Comparison of ENCODE assay signal across 38 cellular contexts in the genomic region with DNA sequence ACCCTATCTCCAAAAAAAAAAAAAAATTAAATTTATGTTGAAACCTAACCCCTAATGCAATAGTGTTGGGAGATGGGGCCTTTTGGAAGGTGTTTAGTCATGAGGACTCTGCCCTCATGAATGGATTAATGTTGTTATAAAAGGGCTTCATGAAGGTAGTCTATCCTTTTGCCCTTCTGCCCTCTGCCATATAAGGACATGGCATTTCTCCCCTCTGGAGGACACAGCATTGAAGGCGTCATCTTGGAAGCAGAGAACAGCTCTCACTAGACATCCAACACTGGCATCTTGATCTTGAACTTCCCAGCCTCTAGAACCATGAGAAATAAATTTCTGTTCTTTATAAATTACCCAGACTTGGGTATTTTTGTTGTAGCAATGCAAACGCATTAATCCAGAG. TPM values are rescaled to one million over a fixed set of nuclear protein-coding genes. Genes with fewer than 3 reads are reported as not detected.
"Had no signal": no experiment of that assay in that cellular context is flagged by ENCODE, and none has a peak within 500 bp of the region (broad histone marks: within the 10 kb centered on the region; RNA-seq: fewer than 3 reads in every experiment).

No MANE protein-coding gene starts in this region.

- FAIRE-seq: astrocyte, bronchial epithelial cell, colon had no signal

- H3K27me3 ChIP-seq: adrenal gland, ascending aorta, body of pancreas, brain microvascular endothelial cell, breast epithelium, cardiac muscle cell had no signal

- ATAC-seq: activated naive CD4-positive, alpha-beta T cell treated with anti-CD3 and anti-CD28 coated beads, Interleukin-2, amount 50 U/mL, for 72 hours; activated naive CD8-positive, alpha-beta T cell treated with anti-CD3 and anti-CD28 coated beads, Interleukin-2, amount 50 U/mL, for 24 hours; activated T-cell treated with anti-CD3 and anti-CD28 coated beads, Interleukin-2, amount 50 U/mL, for 4 hours; activated T-cell treated with anti-CD3 and anti-CD28 coated beads, Interleukin-2, amount 50 U/mL, for 72 hours; activated T-helper 17 cell treated with anti-CD3 and anti-CD28 coated beads, Interleukin-2, amount 50 U/mL, for 72 hours; body of pancreas had no signal

- H3K4me1 ChIP-seq: ascending aorta, body of pancreas, breast epithelium had no signal

- H3K36me3 ChIP-seq: adrenal gland, ascending aorta, brain microvascular endothelial cell, breast epithelium, cardiac muscle cell had no signal

- H3K4me3 ChIP-seq: adrenal gland, ascending aorta, body of pancreas, breast epithelium, cardiac muscle cell had no signal

- H3K27ac ChIP-seq: adrenal gland, ascending aorta, body of pancreas, brain microvascular endothelial cell, breast epithelium, cardiac muscle cell had no signal

- H3K9me3 ChIP-seq: adrenal gland, ascending aorta, body of pancreas, breast epithelium had no signal

- DNase-seq: activated effector memory CD4-positive, alpha-beta T cell treated with anti-CD3 and anti-CD28 coated beads, Interleukin-2, amount 50 U/mL, for 16 hours; activated effector memory CD4-positive, alpha-beta T cell treated with Interleukin-2 at 50 U/mL for 16 hours; activated gamma-delta T cell; activated gamma-delta T cell treated with Interleukin-2 at 50 U/mL for 16 hours; activated naive CD4-positive, alpha-beta T cell; activated naive CD4-positive, alpha-beta T cell treated with anti-CD3 and anti-CD28 coated beads for 36 hours; activated naive CD4-positive, alpha-beta T cell treated with anti-CD3 and anti-CD28 coated beads, Interleukin-2, amount 10 ng/mL, durations not matched to agents 7 days and 5 days; activated naive CD4-positive, alpha-beta T cell treated with anti-CD3 and anti-CD28 coated beads, Interleukin-2, amount 50 U/mL, for 16 hours; activated naive CD4-positive, alpha-beta T cell treated with Interleukin-2 at 50 U/mL for 16 hours; activated naive CD8-positive, alpha-beta T cell treated with anti-CD3 and anti-CD28 coated beads for 36 hours; activated naive CD8-positive, alpha-beta T cell treated with anti-CD3 and anti-CD28 coated beads, Interleukin-2, amount 10 ng/mL, durations not matched to agents 7 days and 5 days; activated naive CD8-positive, alpha-beta T cell treated with anti-CD3 and anti-CD28 coated beads, Interleukin-2, amount 50 U/mL, for 24 hours; activated T-cell treated with anti-CD3 and anti-CD28 coated beads, Interleukin-2, amount 50 U/mL, for 24 hours; activated T-cell treated with anti-CD3 and anti-CD28 coated beads, Interleukin-2, amount 50 U/mL, for 4 hours; activated T-cell treated with anti-CD3 and anti-CD28 coated beads, Interleukin-2, amount 50 U/mL, for 48 hours; activated T-cell treated with anti-CD3 and anti-CD28 coated beads, Interleukin-2, amount 50 U/mL, for 72 hours; amniotic stem cell; amygdala; anterior cingulate cortex; aorta; body of pancreas; brain microvascular endothelial cell; caudate nucleus; central memory CD4-positive, alpha-beta T cell; cerebellar nuclear complex had no signal

RNA-seq across cellular contexts. Expression of gene PDYN, which starts 35.4 kb away (rescaled TPM):
- total RNA-seq: activated naive CD4-positive, alpha-beta T cell treated with anti-CD3 and anti-CD28 coated beads for 36 hours; activated naive CD4-positive, alpha-beta T cell treated with anti-CD3 and anti-CD28 coated beads, Interleukin-2, amount 50 U/mL, for 72 hours; activated naive CD8-positive, alpha-beta T cell treated with anti-CD3 and anti-CD28 coated beads for 36 hours; activated naive CD8-positive, alpha-beta T cell treated with anti-CD3 and anti-CD28 coated beads, Interleukin-2, amount 10 ng/mL, durations not matched to agents 7 days and 5 days; activated T-cell treated with anti-CD3 and anti-CD28 coated beads, Interleukin-2, amount 50 U/mL, for 4 hours; activated T-cell treated with anti-CD3 and anti-CD28 coated beads, Interleukin-2, amount 50 U/mL, for 72 hours; activated T-helper 1 cell treated with anti-CD3 and anti-CD28 coated beads, Interleukin-12 subunit alpha, Interleukin-12 subunit beta, Interleukin-2, Interleukin-4 antibody, amounts not matched to agents 30 ng/mL and 10 ng/mL and 1 ng/mL, durations not matched to agents 14 hours and 24 hours and 36 hours; activated T-helper 17 cell treated with anti-CD3 and anti-CD28 coated beads, Interleukin-2, amount 50 U/mL, for 72 hours; activated T-helper 2 cell treated with anti-CD3 and anti-CD28 coated beads, Interferon-gamma antibody, Interleukin-2, Interleukin-4, amounts not matched to agents 10 μg/mL and 5 μg/mL and 100 μg/mL, durations not matched to agents 14 hours and 24 hours and 36 hours; adrenal gland; aorta; ascending aorta; astrocyte; body of pancreas; breast epithelium; bronchial epithelial cell; chondrocyte had no signal
- polyA plus RNA-seq: adipose tissue, adrenal gland, aorta had no signal
